In genomic region chr7:101747058-101747617, GRCh38 we compare ENCODE assay signal across 18 cellular contexts.
"Had no signal": no experiment of that assay in that cellular context is flagged by ENCODE, and none has a peak within 500 bp of the region (broad histone marks: within the 10 kb centered on the region; RNA-seq: fewer than 3 reads in every experiment).

No MANE protein-coding gene starts in this region.

- H3K36me3 Mint-ChIP-seq: activated CD4-positive, alpha-beta memory T cell treated with anti-CD3 and anti-CD28 coated beads for 36 hours; activated naive CD4-positive, alpha-beta T cell treated with anti-CD3 and anti-CD28 coated beads, Interleukin-2, amount 10 ng/mL, durations not matched to agents 7 days and 5 days; natural killer cell treated with Interleukin-12 subunit alpha and Interleukin-12 subunit beta and Interleukin-15 and Interleukin-18, amount 100 ng/mL, for 72 hours had no signal

- H3K27ac Mint-ChIP-seq: activated CD4-positive, alpha-beta memory T cell treated with anti-CD3 and anti-CD28 coated beads for 36 hours; activated naive CD4-positive, alpha-beta T cell treated with anti-CD3 and anti-CD28 coated beads, Interleukin-2, amount 10 ng/mL, durations not matched to agents 7 days and 5 days; activated T-cell treated with anti-CD3 and anti-CD28 coated beads, Interleukin-2, amount 50 U/mL, for 72 hours; natural killer cell treated with Interleukin-12 subunit alpha and Interleukin-12 subunit beta and Interleukin-15 and Interleukin-18, amount 100 ng/mL, for 72 hours had no signal

- H3K4me1 ChIP-seq: pancreas had no signal

- H3K4me3 ChIP-seq: body of pancreas, coronary artery, heart right ventricle, left lung, pancreas had no signal

- DNase-seq: activated CD4-positive, alpha-beta memory T cell treated with anti-CD3 and anti-CD28 coated beads for 36 hours; activated CD4-positive, CD25-positive, alpha-beta regulatory T cell treated with anti-CD3 and anti-CD28 coated beads, Interleukin-2, amount 50 U/mL, for 72 hours; activated CD8-positive, alpha-beta memory T cell treated with anti-CD3 and anti-CD28 coated beads, Interleukin-2, amount 50 U/mL, for 4 hours; activated naive CD4-positive, alpha-beta T cell treated with anti-CD3 and anti-CD28 coated beads, Interleukin-2, amount 10 ng/mL, durations not matched to agents 7 days and 5 days; activated T-cell treated with anti-CD3 and anti-CD28 coated beads, Interleukin-2, amount 50 U/mL, for 72 hours; amniotic stem cell; body of pancreas; central memory CD4-positive, alpha-beta T cell; effector CD4-positive, alpha-beta T cell; heart right ventricle; pancreas; stimulated activated CD4-positive, alpha-beta T cell treated with anti-CD3 and anti-CD28 coated beads, Interleukin-15, amount 100 ng/mL, for 24 hours; stimulated activated CD4-positive, alpha-beta T cell treated with anti-CD3 and anti-CD28 coated beads, Interleukin-4, amount 100 ng/mL, for 24 hours had no signal

- H3K4me3 Mint-ChIP-seq: activated CD4-positive, alpha-beta memory T cell treated with anti-CD3 and anti-CD28 coated beads for 36 hours; activated naive CD4-positive, alpha-beta T cell treated with anti-CD3 and anti-CD28 coated beads, Interleukin-2, amount 10 ng/mL, durations not matched to agents 7 days and 5 days; activated T-cell treated with anti-CD3 and anti-CD28 coated beads, Interleukin-2, amount 50 U/mL, for 72 hours; natural killer cell treated with Interleukin-12 subunit alpha and Interleukin-12 subunit beta and Interleukin-15 and Interleukin-18, amount 100 ng/mL, for 72 hours had no signal

- FAIRE-seq: frontal cortex, keratinocyte, pancreas had no signal

- ATAC-seq: activated T-cell treated with anti-CD3 and anti-CD28 coated beads, Interleukin-2, amount 50 U/mL, for 72 hours; body of pancreas; heart right ventricle; left lung; natural killer cell treated with Interleukin-12 subunit alpha and Interleukin-12 subunit beta and Interleukin-15 and Interleukin-18, amount 100 ng/mL, for 72 hours; pancreas had no signal

- H3K9me3 ChIP-seq: body of pancreas, heart right ventricle, left lung, pancreas had no signal

- H3K27ac ChIP-seq: body of pancreas, coronary artery, heart right ventricle, left lung, pancreas had no signal

- H3K9me3 Mint-ChIP-seq: activated CD4-positive, alpha-beta memory T cell treated with anti-CD3 and anti-CD28 coated beads for 36 hours; activated naive CD4-positive, alpha-beta T cell treated with anti-CD3 and anti-CD28 coated beads, Interleukin-2, amount 10 ng/mL, durations not matched to agents 7 days and 5 days; activated T-cell treated with anti-CD3 and anti-CD28 coated beads, Interleukin-2, amount 50 U/mL, for 72 hours; natural killer cell treated with Interleukin-12 subunit alpha and Interleukin-12 subunit beta and Interleukin-15 and Interleukin-18, amount 100 ng/mL, for 72 hours had no signal
